Comparison of ENCODE assay signal across 25 cellular contexts in the genomic region with DNA sequence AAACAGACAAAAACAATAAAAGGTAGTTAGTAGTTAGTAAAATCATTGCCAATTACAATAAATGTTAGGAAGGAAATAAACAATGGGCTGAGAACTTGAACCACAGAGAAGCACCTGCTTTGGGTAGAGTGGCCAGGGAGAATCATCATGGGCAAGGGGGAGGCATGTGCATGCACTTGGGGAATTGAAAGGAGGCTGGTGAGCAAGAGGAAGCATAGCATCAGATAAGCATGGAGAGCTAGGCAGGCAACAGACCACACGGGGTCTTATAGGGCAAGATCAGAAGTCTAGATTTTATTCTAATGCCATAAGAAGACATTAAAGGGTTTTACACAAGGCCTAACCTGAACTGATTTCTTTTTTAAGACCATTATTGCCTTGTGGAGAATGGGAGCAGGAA.
"Had no signal": no experiment of that assay in that cellular context is flagged by ENCODE, and none has a peak within 500 bp of the region (broad histone marks: within the 10 kb centered on the region; RNA-seq: fewer than 3 reads in every experiment).

No MANE protein-coding gene starts in this region.

- H3K4me3 Mint-ChIP-seq: activated CD8-positive, alpha-beta memory T cell treated with anti-CD3 and anti-CD28 coated beads, Interleukin-2, amount 10 ng/mL, durations not matched to agents 7 days and 5 days; activated CD8-positive, alpha-beta T cell treated with anti-CD3 and anti-CD28 coated beads for 36 hours; activated naive CD8-positive, alpha-beta T cell; natural killer cell treated with Interleukin-12 subunit alpha and Interleukin-12 subunit beta and Interleukin-15 and Interleukin-18, amount 100 ng/mL, for 72 hours; type B pancreatic cell had no signal

- H3K36me3 Mint-ChIP-seq: activated CD8-positive, alpha-beta memory T cell treated with anti-CD3 and anti-CD28 coated beads, Interleukin-2, amount 10 ng/mL, durations not matched to agents 7 days and 5 days; natural killer cell treated with Interleukin-12 subunit alpha and Interleukin-12 subunit beta and Interleukin-15 and Interleukin-18, amount 100 ng/mL, for 72 hours; type B pancreatic cell had no signal

- H3K27ac Mint-ChIP-seq: activated CD8-positive, alpha-beta memory T cell treated with anti-CD3 and anti-CD28 coated beads, Interleukin-2, amount 10 ng/mL, durations not matched to agents 7 days and 5 days; activated CD8-positive, alpha-beta T cell treated with anti-CD3 and anti-CD28 coated beads for 36 hours; activated naive CD8-positive, alpha-beta T cell; natural killer cell treated with Interleukin-12 subunit alpha and Interleukin-12 subunit beta and Interleukin-15 and Interleukin-18, amount 100 ng/mL, for 72 hours; progenitor cell of endocrine pancreas; type B pancreatic cell had no signal

- H3K9me3 Mint-ChIP-seq: activated CD8-positive, alpha-beta T cell treated with anti-CD3 and anti-CD28 coated beads for 36 hours; natural killer cell treated with Interleukin-12 subunit alpha and Interleukin-12 subunit beta and Interleukin-15 and Interleukin-18, amount 100 ng/mL, for 72 hours; type B pancreatic cell had no signal

- H3K27me3 Mint-ChIP-seq: activated naive CD8-positive, alpha-beta T cell; progenitor cell of endocrine pancreas; type B pancreatic cell had no signal

- ATAC-seq: activated CD8-positive, alpha-beta memory T cell treated with anti-CD3 and anti-CD28 coated beads, Interleukin-2, amount 10 ng/mL, durations not matched to agents 7 days and 5 days; activated CD8-positive, alpha-beta T cell treated with anti-CD3 and anti-CD28 coated beads for 36 hours; esophagus mucosa; left ventricle myocardium superior; natural killer cell treated with Interleukin-12 subunit alpha and Interleukin-12 subunit beta and Interleukin-15 and Interleukin-18, amount 100 ng/mL, for 72 hours had no signal

- DNase-seq: activated CD4-positive, alpha-beta T cell treated with anti-CD3 and anti-CD28 coated beads for 48 hours; activated CD8-positive, alpha-beta memory T cell treated with anti-CD3 and anti-CD28 coated beads, Interleukin-2, amount 10 ng/mL, durations not matched to agents 7 days and 5 days; activated CD8-positive, alpha-beta T cell treated with anti-CD3 and anti-CD28 coated beads for 36 hours; activated gamma-delta T cell treated with Interleukin-2 at 50 U/mL for 16 hours; activated T-cell treated with anti-CD3 and anti-CD28 coated beads for 4 hours; adrenal gland; central memory CD4-positive, alpha-beta T cell; dermis blood vessel endothelial cell; effector memory CD4-positive, alpha-beta T cell; foreskin melanocyte; hippocampal formation; left ventricle myocardium superior; mammary epithelial cell; midbrain; retina; sigmoid colon; stimulated activated CD4-positive, alpha-beta T cell treated with anti-CD3 and anti-CD28 coated beads, Interleukin-15, amount 100 ng/mL, for 24 hours; stimulated activated naive CD4-positive, alpha-beta T cell; T-helper 9 cell; testis had no signal
